Comparison of ENCODE assay signal across 8 cellular contexts in genomic region chr2:65129276-65129612, GRCh38. TPM values are rescaled to one million over a fixed set of nuclear protein-coding genes. Genes with fewer than 3 reads are reported as not detected.
A peak's percentile ranks its signal among the peaks of the same experiment; 100 is the strongest.
DNase-seq lines count a peak whose midpoint lies in the region; ATAC-seq, FAIRE-seq and TF ChIP-seq lines count a peak whose summit lies in the region.

No MANE protein-coding gene starts in this region.

- POLR2A ChIA-PET in GM12878 (lab: Charles Lee): interaction anchor here (0.6 to 3.6 kb wide), 18 partner anchors 8 to 402 kb away, joined by 3 to 31 read pairs (median 4); partner anchors contain the start of genes ACTR2 and CEP68

- 2% methylated on average over 9 of the region's 9 CpGs for WGBS in GM12878 (ENCODE audit: insufficient coverage, insufficient replicate concordance, low lambda C conversion rate, missing lambda C conversion rate)
- 0 to 1% methylated on average over 8 to 9 of the region's 9 CpGs for WGBS in tibial nerve, 2 donors

- H3K4me3 ChIP-seq in BLaER1 treated with 17β-estradiol and CSF1 and Interleukin-3, amounts not matched to agents 10 nM and 100 nM: peak overlapping the region; percentile 79 to 99 (median 96)
- H3K4me3 ChIP-seq in Loucy (ENCODE audit: low read length, poor library complexity, severe bottlenecking) (peak overlapping the region; percentile 80), GM12878 (peak overlapping the region; percentile 93), tibial nerve (peak overlapping the region; percentile 58 to 98 (median 94))

- H3K9ac ChIP-seq in BLaER1 treated with 17β-estradiol and CSF1 and Interleukin-3, amounts not matched to agents 10 nM and 100 nM: peak overlapping the region; percentile 95 to 100 (median 98)
- H3K9ac ChIP-seq in Loucy (ENCODE audit: low read depth, low read length, poor library complexity, severe bottlenecking) (peak overlapping the region; percentile 89), GM12878 (ENCODE audit: control insufficient read depth, insufficient read depth, low read length) (peak overlapping the region; percentile 94)

- ATAC-seq in GM12878 (peak; percentile 11), GM18519 (IDR thresholded peaks at IDR 0.05; ENCODE audit: low FRiP score, unreplicated experiment) (no peak)

- H3K4me1 ChIP-seq in BLaER1 treated with 17β-estradiol and CSF1 and Interleukin-3, amounts not matched to agents 10 nM and 100 nM: peaks cover 36 to 56% (median 47%) of the 10 kb centered on the region in 10 experiments
- peaks cover 29% of the 10 kb centered on the region for H3K4me1 ChIP-seq in Loucy (ENCODE audit: insufficient read depth, low read length, poor library complexity, severe bottlenecking)
- H3K4me1 ChIP-seq in GM12878 (ENCODE audit: control insufficient read depth, insufficient read depth, low read length): no peaks in the 10 kb centered on the region
- H3K4me1 ChIP-seq in tibial nerve: peaks cover 0 to 59% (median 34%) of the 10 kb centered on the region in 4 donors

- intact Hi-C loops in GM12878 (cut with micrococcal nuclease; ENCODE audit: unreplicated experiment): no loop called here

- TF ChIP-seq POLR2A in GM12878 (IDR thresholded peaks at IDR 0.05; ENCODE audit: low read depth, low read length): no peak
- TF ChIP-seq POLR2A in tibial nerve (IDR thresholded peaks at IDR 0.05): no peak

- peaks cover 57% of the 10 kb centered on the region for H3K79me2 ChIP-seq in Loucy (ENCODE audit: insufficient read depth, low read length)
- H3K79me2 ChIP-seq in GM12878 (ENCODE audit: control insufficient read depth, insufficient read depth, low read length): peaks cover 57% of the 10 kb centered on the region

- CTCF ChIA-PET in GM12878 (lab: Yijun Ruan, JAX): interaction anchor here (0.6 to 3.9 kb wide), 12 partner anchors 10 to 318 kb away, joined by 3 to 28 read pairs (median 4); partner anchors contain the start of gene ACTR2

- SMC1A ChIA-PET in GM12878 (lab: Charles Lee; ENCODE audit: uncharacterized antibody, unreplicated experiment): interaction anchor here (1.2 to 6.6 kb wide), 5 partner anchors 15 to 73 kb away, joined by 3 to 33 read pairs (median 5); partner anchors contain the start of gene CEP68

- RAD21 ChIA-PET in GM12878 (lab: Charles Lee; ENCODE audit: unreplicated experiment): interaction anchor here (0.6 to 3.6 kb wide), 10 partner anchors 11 to 103 kb away, joined by 3 to 37 read pairs (median 5); partner anchors contain the start of genes ACTR2 and CEP68

- in situ Hi-C loops in GM12878 (cut with MboI): no loop called here

- FAIRE-seq in GM12878 (lab: Jason Lieb, UNC): no peak

- H3K4me2 ChIP-seq in BLaER1 treated with 17β-estradiol and CSF1 and Interleukin-3, amounts not matched to agents 10 nM and 100 nM: peak overlapping the region; percentile 77 to 98 (median 89)
- H3K4me2 ChIP-seq in Loucy (ENCODE audit: low read depth, low read length, poor library complexity, severe bottlenecking) (peak overlapping the region; percentile 84), GM12878 (ENCODE audit: control insufficient read depth, insufficient read depth) (0 out of 2 replicates have a peak overlapping the region, but pooled peaks have one; percentile 15)

- H2AFZ ChIP-seq in Loucy (ENCODE audit: low read length): no peak overlapping the region; the same call in 1 of the 2 replicates
- H2AFZ ChIP-seq in GM12878 (ENCODE audit: control insufficient read depth, low read depth, low read length): no peak overlapping the region

- BruUV-seq in GM12878 (replicated peaks; lab: Mats Ljungman, UMichigan): no TSS peak

- no peaks in the 10 kb centered on the region for H3K9me2 ChIP-seq in Loucy (replicated peaks; ENCODE audit: low read depth, low read length)

- peak overlapping the region; percentile 92 to 100 (median 96) for H3K27ac ChIP-seq in BLaER1 treated with 17β-estradiol and CSF1 and Interleukin-3, amounts not matched to agents 10 nM and 100 nM
- H3K27ac ChIP-seq in GM12878 (ENCODE audit: control insufficient read depth, insufficient read depth): peak overlapping the region; percentile 87
- H3K27ac ChIP-seq in tibial nerve: peak overlapping the region; percentile 86 to 100 (median 99)

- TF ChIP-seq EP300 in GM12878 (IDR thresholded peaks at IDR 0.05; ENCODE audit: borderline replicate concordance in 1 of 2, control insufficient read depth in 1 of 2, low read depth in 2 of 2, low read length in 2 of 2): no peak
- no peak for TF ChIP-seq EP300 in tibial nerve (IDR thresholded peaks at IDR 0.05)

- TF ChIP-seq RAD21 in GM12878 (IDR thresholded peaks at IDR 0.05; ENCODE audit: insufficient read depth, low read depth, low read length): no peak

- no peaks in the 10 kb centered on the region for H3K9me3 ChIP-seq in BLaER1 treated with 17β-estradiol and CSF1 and Interleukin-3, amounts not matched to agents 10 nM and 100 nM (replicated peaks in 1 of 11)
- H3K9me3 ChIP-seq in Loucy (ENCODE audit: insufficient read depth, low read depth, low read length): no peaks in the 10 kb centered on the region
- no peaks in the 10 kb centered on the region for H3K9me3 ChIP-seq in GM12878 (replicated peaks; ENCODE audit: control insufficient read depth, insufficient read depth, low read length)
- H3K9me3 ChIP-seq in tibial nerve: no peaks in the 10 kb centered on the region

- TF ChIP-seq CTCF in Loucy (conservative IDR thresholded peaks at IDR 0.05; ENCODE audit: low read length) (no peak), GM12878 (IDR thresholded peaks at IDR 0.05 in 2 of 3, conservative IDR thresholded peaks at IDR 0.05 in 1 of 3; ENCODE audit: control insufficient read depth in 2 of 3, extremely low read depth in 1 of 3, insufficient read depth in 1 of 3, low read depth in 3 of 3, low read length in 3 of 3) (no peak), tibial nerve (IDR thresholded peaks at IDR 0.05) (no peak)

- H3F3A ChIP-seq in Loucy (ENCODE audit: low read depth): no peaks in the 10 kb centered on the region

- H3K36me3 ChIP-seq in BLaER1 treated with 17β-estradiol and CSF1 and Interleukin-3, amounts not matched to agents 10 nM and 100 nM: peaks cover under 1 to 10% (median 3%) of the 10 kb centered on the region in 11 experiments; a peak in 11 of 22 replicates
- H3K36me3 ChIP-seq in Loucy (ENCODE audit: insufficient read depth, low read length): no peaks in the 10 kb centered on the region
- no peaks in the 10 kb centered on the region for H3K36me3 ChIP-seq in GM12878 (ENCODE audit: control insufficient read depth in 2 of 2, insufficient read depth in 2 of 2, low read length in 1 of 2)
- H3K36me3 ChIP-seq in tibial nerve: no peaks in the 10 kb centered on the region

- H3K27me3 ChIP-seq in BLaER1 treated with 17β-estradiol and CSF1 and Interleukin-3, amounts not matched to agents 10 nM and 100 nM: no peaks in the 10 kb centered on the region
- H3K27me3 ChIP-seq in Loucy (ENCODE audit: insufficient read depth, low read length, poor library complexity, severe bottlenecking) (no peaks in the 10 kb centered on the region), GM12878 (replicated peaks in 1 of 2; ENCODE audit: control insufficient read depth in 2 of 2, insufficient read depth in 2 of 2, low read length in 1 of 2) (no peaks in the 10 kb centered on the region), tibial nerve (no peaks in the 10 kb centered on the region)

- peaks cover 29 to 56% (median 52%) of the 10 kb centered on the region in 11 experiments for H4K20me1 ChIP-seq in BLaER1 treated with 17β-estradiol and CSF1 and Interleukin-3, amounts not matched to agents 10 nM and 100 nM
- H4K20me1 ChIP-seq in Loucy (ENCODE audit: insufficient read depth, low read length, poor library complexity, severe bottlenecking) (peaks cover 55% of the 10 kb centered on the region), GM12878 (ENCODE audit: control insufficient read depth, insufficient read depth) (no peaks in the 10 kb centered on the region; the same call in 1 of the 2 replicates)

- DNase-seq in GM12878 (ENCODE audit: low read depth, low spot score): no peak
- DNase-seq in medulla oblongata (ENCODE audit: extremely low spot score): peak; percentile 57
- DNase-seq in tibial nerve (ENCODE audit: low spot score in 2 of 2): no peak
- DNase-seq in COLO829 (ENCODE audit: low spot score): no peak
- DNase-seq in activated effector memory CD4-positive, alpha-beta T cell treated with anti-CD3 and anti-CD28 coated beads, Interleukin-2, amount 50 U/mL, for 16 hours: no peak

TF ChIP-seq in GM12878, 131 proteins besides CTCF, POLR2A, EP300 and RAD21:
- TF ChIP-seq NR2F1 (conservative IDR thresholded peaks at IDR 0.05) (no peak), ATF2 (IDR thresholded peaks at IDR 0.05; ENCODE audit: low read length) (no peak), BMI1 (IDR thresholded peaks at IDR 0.05; ENCODE audit: borderline replicate concordance) (no peak), SP1 (IDR thresholded peaks at IDR 0.05; ENCODE audit: low read depth, low read length) (no peak)

RNA-seq across cellular contexts. Expression of gene RAB1A, which starts 0.7 kb away (rescaled TPM):
- total RNA-seq in GM12878 (2013; cell fraction: nucleolus; rRNA removed): 58.8 and 59.0 TPM in 2 replicates
- total RNA-seq in GM12878 (2014; rRNA removed) (77.2 and 82.8 TPM in 2 replicates), GM12878 (2014; rRNA removed; fragmentation: Illumina TruSeq; extraction: Trizol) (50.8 and 51.2 TPM in 2 replicates), GM12878 (2021) (85.5 and 88.8 TPM in 2 replicates), tibial nerve (10 to 100 TPM; 69.6 to 93.0 (median 81.6) TPM)
- polyA plus RNA-seq in GM12878 (2011; ENCODE audit: low read depth): 91.5 TPM
- polyA plus RNA-seq in GM12878 (2011; rRNA removed) (159 and 226 TPM in 2 replicates), GM12878 (2014; fragmentation: Illumina TruSeq; extraction: Trizol) (78.0 and 82.8 TPM in 2 replicates), GM12878 (2014; fragmentation: Nextera tagmentation; extraction: Ambion mirVana) (10 to 100 TPM; 48.9 to 71.2 TPM), GM12878 (2014; rRNA removed) (102 and 105 TPM in 2 replicates), GM12878 (2016; fragmentation: Nextera tagmentation; extraction: Ambion mirVana) (100 to 1,000 TPM; 170 to 171 TPM)
- 65.0 and 72.8 TPM in 2 replicates for polyA plus RNA-seq in GM12878 (2011; cell fraction: cytosol; rRNA removed)
- polyA plus RNA-seq in GM12878 (2011; cell fraction: nucleus; rRNA removed): 40.2 and 45.8 TPM in 2 replicates
- polyA plus RNA-seq in GM12878 (2012): 126 and 144 TPM in 2 replicates
- polyA minus RNA-seq in GM12878 (2011; rRNA and poly(A)+ RNA removed): 47.1 and 60.5 TPM in 2 replicates
- polyA minus RNA-seq in GM12878 (2011; cell fraction: cytosol; rRNA and poly(A)+ RNA removed): 23.7 and 25.5 TPM in 2 replicates
- polyA minus RNA-seq in GM12878 (2011; cell fraction: nucleus; rRNA and poly(A)+ RNA removed): 23.5 and 37.7 TPM in 2 replicates

Comparison
In these comparisons a context has a peak if more than half of its experiments do, and no peak if none do; other contexts are left out.
1. H3K4me2 ChIP-seq: peak in every context shown above with its lines; median percentile 89 in BLaER1 treated with 17β-estradiol and CSF1 and Interleukin-3, amounts not matched to agents 10 nM and 100 nM; 84 in Loucy; 15 in GM12878.